ENCODE assay signal across 16 cellular contexts in the genomic region with DNA sequence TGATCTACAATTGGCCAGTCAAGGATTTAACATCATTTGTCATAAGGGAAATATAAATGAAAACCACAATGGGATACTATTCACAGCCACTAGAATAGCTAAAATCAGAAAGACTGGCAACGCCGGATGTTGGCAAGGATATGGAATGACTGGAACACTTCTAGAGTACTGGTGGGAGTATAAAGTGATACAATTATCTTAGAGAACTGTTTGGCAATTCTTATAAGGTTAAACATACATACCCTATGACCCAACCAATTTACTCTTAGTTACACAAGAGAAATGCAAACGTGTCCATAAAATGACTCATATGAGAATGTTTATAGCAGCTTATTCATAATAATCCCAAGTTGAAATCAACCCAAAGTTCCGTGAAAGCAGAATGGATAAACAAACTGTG. TPM values are rescaled to one million over a fixed set of nuclear protein-coding genes. Genes with fewer than 3 reads are reported as not detected.
"Had no signal": no experiment of that assay in that cellular context is flagged by ENCODE, and none has a peak within 500 bp of the region (broad histone marks: within the 10 kb centered on the region; RNA-seq: fewer than 3 reads in every experiment).

No MANE protein-coding gene starts in this region.

- H3K4me3 ChIP-seq: tibial artery, vagina had no signal

- H3K27me3 ChIP-seq: tibial artery, vagina had no signal

- DNase-seq: activated CD4-positive, alpha-beta T cell treated with anti-CD3 and anti-CD28 coated beads for 36 hours; activated naive CD4-positive, alpha-beta T cell; aorta; endodermal cell; foreskin fibroblast; hippocampal formation; kidney glomerular epithelial cell; mesendoderm; stimulated activated CD4-positive, alpha-beta T cell treated with anti-CD3 and anti-CD28 coated beads, Interleukin-4, amount 100 ng/mL, for 1 hour; stimulated activated naive B cell treated with anti-CD40 and anti-IgM and Interleukin-4, amounts not matched to agents 10 μg/mL and 1 μg/mL and 100 μg/mL, for 72 hours; T-helper 17 cell; tibial artery had no signal

- H3K9me3 ChIP-seq: vagina had no signal

- ATAC-seq: activated CD4-positive, alpha-beta T cell treated with anti-CD3 and anti-CD28 coated beads for 36 hours; natural killer cell treated with Interleukin-12 subunit alpha and Interleukin-12 subunit beta and Interleukin-15 and Interleukin-18, amount 100 ng/mL, for 72 hours; stimulated activated naive B cell treated with anti-CD40 and anti-IgM and Interleukin-4, amounts not matched to agents 10 μg/mL and 1 μg/mL and 100 μg/mL, for 72 hours; T-helper 17 cell had no signal

- H3K36me3 ChIP-seq: tibial artery, vagina had no signal

RNA-seq across cellular contexts. Expression of gene MAPK4, which starts 35.0 kb away (rescaled TPM):
- total RNA-seq: activated CD4-positive, alpha-beta T cell treated with anti-CD3 and anti-CD28 coated beads for 36 hours; activated T-helper 1 cell treated with anti-CD3 and anti-CD28 coated beads, Interleukin-12 subunit alpha, Interleukin-12 subunit beta, Interleukin-2, Interleukin-4 antibody, amounts not matched to agents 30 ng/mL and 10 ng/mL and 1 ng/mL, durations not matched to agents 14 hours and 24 hours and 36 hours; dermis microvascular lymphatic vessel endothelial cell; natural killer cell treated with Interleukin-12 subunit alpha and Interleukin-12 subunit beta and Interleukin-15 and Interleukin-18, amount 100 ng/mL, for 72 hours; T-helper 17 cell had no signal
